Comparison of ENCODE assay signal across 8 cellular contexts in genomic region chr3:65597225-65597951, GRCh38.
DNase-seq lines count a peak whose midpoint lies in the region; ATAC-seq, FAIRE-seq and TF ChIP-seq lines count a peak whose summit lies in the region.

No MANE protein-coding gene starts in this region.

- CTCF ChIA-PET in HepG2 (lab: Yijun Ruan, JAX; ENCODE audit: low intra/inter-chr PET ratio, low total read pairs) = no interaction called here

- no peak for TF ChIP-seq RAD21 in HepG2 (CRISPR knock-in tag; IDR thresholded peaks at IDR 0.05)

- H3K4me2 ChIP-seq in HepG2 (ENCODE audit: low read depth, low read length) = no peak overlapping the region

- intact Hi-C loops in HepG2 (cut with micrococcal nuclease; ENCODE audit: unreplicated experiment) = no loop called here

- no peaks in the 10 kb centered on the region for H3K9me3 ChIP-seq in HepG2 (ENCODE audit: low read length)

- no TSS peak for BruUV-seq in HepG2 (replicated peaks; lab: Mats Ljungman, UMichigan)

- H4K20me1 ChIP-seq in HepG2 (ENCODE audit: insufficient read depth, low read length) = peaks cover 17% of the 10 kb centered on the region

- peak overlapping the region; percentile 63 for H3K27ac Mint-ChIP-seq in type B pancreatic cell
- no peak overlapping the region for H3K27ac Mint-ChIP-seq in stimulated activated naive CD8-positive, alpha-beta T cell treated with anti-CD3 and anti-CD28 coated beads, Interleukin-15, amount 100 ng/mL, for 72 hours
- H3K27ac Mint-ChIP-seq in stimulated activated memory B cell treated with anti-CD40 and anti-IgM and Interleukin-4, amounts not matched to agents 10 μg/mL and 1 μg/mL and 100 μg/mL, for 72 hours = no peak overlapping the region
- no peak overlapping the region for H3K27ac Mint-ChIP-seq in activated T-cell treated with anti-CD3 and anti-CD28 coated beads, Interleukin-2, amount 50 U/mL, for 24 hours

- no peaks in the 10 kb centered on the region for H3K36me3 Mint-ChIP-seq in type B pancreatic cell
- no peaks in the 10 kb centered on the region for H3K36me3 Mint-ChIP-seq in stimulated activated memory B cell treated with anti-CD40 and anti-IgM and Interleukin-4, amounts not matched to agents 10 μg/mL and 1 μg/mL and 100 μg/mL, for 72 hours
- no peaks in the 10 kb centered on the region for H3K36me3 Mint-ChIP-seq in activated T-cell treated with anti-CD3 and anti-CD28 coated beads, Interleukin-2, amount 50 U/mL, for 24 hours (ENCODE audit: low read depth)

- H3K4me3 Mint-ChIP-seq in type B pancreatic cell = peak overlapping the region; percentile 89
- no peak overlapping the region for H3K4me3 Mint-ChIP-seq in stimulated activated naive CD8-positive, alpha-beta T cell treated with anti-CD3 and anti-CD28 coated beads, Interleukin-15, amount 100 ng/mL, for 72 hours
- no peak overlapping the region for H3K4me3 Mint-ChIP-seq in stimulated activated memory B cell treated with anti-CD40 and anti-IgM and Interleukin-4, amounts not matched to agents 10 μg/mL and 1 μg/mL and 100 μg/mL, for 72 hours
- H3K4me3 Mint-ChIP-seq in activated T-cell treated with anti-CD3 and anti-CD28 coated beads, Interleukin-2, amount 50 U/mL, for 24 hours = no peak overlapping the region

- WGBS in HepG2 (ENCODE audit: low lambda C conversion rate) = 95% methylated on average over 32 of the region's 34 CpGs

- H2AFZ ChIP-seq in HepG2 (ENCODE audit: low read length) = no peak overlapping the region

- no peak for TF ChIP-seq CTCF in coronary artery (IDR thresholded peaks at IDR 0.05)
- no peak for TF ChIP-seq CTCF in HepG2 (CRISPR knock-in tag; IDR thresholded peaks at IDR 0.05)
- TF ChIP-seq CTCF in type B pancreatic cell (conservative IDR thresholded peaks at IDR 0.05) = no peak

- peaks cover 4% of the 10 kb centered on the region for H3K79me2 ChIP-seq in HepG2 (ENCODE audit: insufficient read depth, low read length)

- H3K4me1 ChIP-seq in HepG2 (ENCODE audit: insufficient read depth, low read length) = no peaks in the 10 kb centered on the region

- peaks cover 48% of the 10 kb centered on the region for H3K4me1 Mint-ChIP-seq in type B pancreatic cell (ENCODE audit: unreplicated experiment)
- H3K4me1 Mint-ChIP-seq in stimulated activated naive CD8-positive, alpha-beta T cell treated with anti-CD3 and anti-CD28 coated beads, Interleukin-15, amount 100 ng/mL, for 72 hours = no peaks in the 10 kb centered on the region
- no peaks in the 10 kb centered on the region for H3K4me1 Mint-ChIP-seq in stimulated activated memory B cell treated with anti-CD40 and anti-IgM and Interleukin-4, amounts not matched to agents 10 μg/mL and 1 μg/mL and 100 μg/mL, for 72 hours
- H3K4me1 Mint-ChIP-seq in activated T-cell treated with anti-CD3 and anti-CD28 coated beads, Interleukin-2, amount 50 U/mL, for 24 hours (ENCODE audit: low read depth) = no peaks in the 10 kb centered on the region

- H3K27ac ChIP-seq in coronary artery = no peak overlapping the region
- no peak overlapping the region for H3K27ac ChIP-seq in HepG2 (ENCODE audit: extremely low read length, insufficient read depth, low read length)

- DNase-seq in NCI-H146 treated with DMSO at 0.1 percent for 48 hours (lab: John Stamatoyannopoulos, UW; ENCODE audit: unreplicated experiment) = peak; percentile 29
- no peak for DNase-seq in coronary artery (ENCODE audit: low spot score)
- DNase-seq in HepG2 (ENCODE audit: low spot score) = no peak
- peak; percentile 74 for DNase-seq in type B pancreatic cell (ENCODE audit: extremely low spot score, unreplicated experiment)
- no peak for DNase-seq in stimulated activated naive CD8-positive, alpha-beta T cell treated with anti-CD3 and anti-CD28 coated beads, Interleukin-15, amount 100 ng/mL, for 72 hours
- DNase-seq in activated T-cell treated with anti-CD3 and anti-CD28 coated beads, Interleukin-2, amount 50 U/mL, for 24 hours = no peak

- no peak for TF ChIP-seq EP300 in HepG2 (IDR thresholded peaks at IDR 0.05; ENCODE audit: low read depth in 2 of 2, low read length in 2 of 2)
- no peak for TF ChIP-seq EP300 in HepG2 (CRISPR knock-in tag; IDR thresholded peaks at IDR 0.05; ENCODE audit: borderline replicate concordance)

- no peak overlapping the region for H3K9ac ChIP-seq in HepG2 (ENCODE audit: insufficient read depth, low read depth, low read length)

- peaks cover 13% of the 10 kb centered on the region for H3K27me3 Mint-ChIP-seq in type B pancreatic cell
- H3K27me3 Mint-ChIP-seq in stimulated activated naive CD8-positive, alpha-beta T cell treated with anti-CD3 and anti-CD28 coated beads, Interleukin-15, amount 100 ng/mL, for 72 hours = peaks cover 38% of the 10 kb centered on the region
- peaks cover 16% of the 10 kb centered on the region for H3K27me3 Mint-ChIP-seq in stimulated activated memory B cell treated with anti-CD40 and anti-IgM and Interleukin-4, amounts not matched to agents 10 μg/mL and 1 μg/mL and 100 μg/mL, for 72 hours
- peaks cover 26% of the 10 kb centered on the region for H3K27me3 Mint-ChIP-seq in activated T-cell treated with anti-CD3 and anti-CD28 coated beads, Interleukin-2, amount 50 U/mL, for 24 hours

- H3K4me3 ChIP-seq in coronary artery (peak overlapping the region; percentile 64), HepG2 (replicated peaks in 1 of 3; ENCODE audit: insufficient read depth in 1 of 3, low read depth in 2 of 3, low read length in 3 of 3) (no peak overlapping the region)

- no peak for FAIRE-seq in HepG2 (lab: Jason Lieb, UNC)

- no peak for TF ChIP-seq POLR2A in HepG2 (IDR thresholded peaks at IDR 0.05; ENCODE audit: insufficient read depth in 1 of 2, low read depth in 2 of 2, low read length in 2 of 2)

- POLR2A ChIA-PET in HepG2 (lab: Yijun Ruan, JAX) = no interaction called here

- in situ Hi-C loops in HepG2 (cut with HindIII; ENCODE audit: extremely low pct_ligation_motif_present, low pct_unique_long_range_greater_than_20kb) = no loop called here

- H3K36me3 ChIP-seq in HepG2 (replicated peaks in 1 of 2; ENCODE audit: control insufficient read depth in 1 of 2, insufficient read depth in 2 of 2, low read length in 2 of 2) = no peaks in the 10 kb centered on the region

- ATAC-seq in HepG2 (no peak), HG03460 (IDR thresholded peaks at IDR 0.05; ENCODE audit: unreplicated experiment) (no peak)
- no peak for ATAC-seq in stimulated activated naive CD8-positive, alpha-beta T cell treated with anti-CD3 and anti-CD28 coated beads, Interleukin-15, amount 100 ng/mL, for 72 hours
- no peak for ATAC-seq in stimulated activated memory B cell treated with anti-CD40 and anti-IgM and Interleukin-4, amounts not matched to agents 10 μg/mL and 1 μg/mL and 100 μg/mL, for 72 hours

- H3K27me3 ChIP-seq in HepG2 (ENCODE audit: control insufficient read depth in 1 of 2, insufficient read depth in 2 of 2, low read length in 2 of 2) = no peaks in the 10 kb centered on the region

- H3K9me3 Mint-ChIP-seq in type B pancreatic cell = no peaks in the 10 kb centered on the region
- H3K9me3 Mint-ChIP-seq in stimulated activated naive CD8-positive, alpha-beta T cell treated with anti-CD3 and anti-CD28 coated beads, Interleukin-15, amount 100 ng/mL, for 72 hours = no peaks in the 10 kb centered on the region
- H3K9me3 Mint-ChIP-seq in stimulated activated memory B cell treated with anti-CD40 and anti-IgM and Interleukin-4, amounts not matched to agents 10 μg/mL and 1 μg/mL and 100 μg/mL, for 72 hours = no peaks in the 10 kb centered on the region
- H3K9me3 Mint-ChIP-seq in activated T-cell treated with anti-CD3 and anti-CD28 coated beads, Interleukin-2, amount 50 U/mL, for 24 hours = no peaks in the 10 kb centered on the region

TF ChIP-seq in HepG2, 621 proteins besides CTCF, POLR2A, EP300 and RAD21:
- TF ChIP-seq SMARCC2 (IDR thresholded peaks at IDR 0.05) (no peak), GLMP (CRISPR knock-in tag; IDR thresholded peaks at IDR 0.05; ENCODE audit: borderline replicate concordance) (no peak), AGO2 (optimal IDR thresholded peaks at IDR 0.05; ENCODE audit: low read depth, low read length) (peak; percentile 25), ZNF704 (CRISPR knock-in tag; IDR thresholded peaks at IDR 0.05; ENCODE audit: borderline replicate concordance) (no peak), ZNF768 (CRISPR knock-in tag; IDR thresholded peaks at IDR 0.05) (no peak)
- TF ChIP-seq, protein P1, sequence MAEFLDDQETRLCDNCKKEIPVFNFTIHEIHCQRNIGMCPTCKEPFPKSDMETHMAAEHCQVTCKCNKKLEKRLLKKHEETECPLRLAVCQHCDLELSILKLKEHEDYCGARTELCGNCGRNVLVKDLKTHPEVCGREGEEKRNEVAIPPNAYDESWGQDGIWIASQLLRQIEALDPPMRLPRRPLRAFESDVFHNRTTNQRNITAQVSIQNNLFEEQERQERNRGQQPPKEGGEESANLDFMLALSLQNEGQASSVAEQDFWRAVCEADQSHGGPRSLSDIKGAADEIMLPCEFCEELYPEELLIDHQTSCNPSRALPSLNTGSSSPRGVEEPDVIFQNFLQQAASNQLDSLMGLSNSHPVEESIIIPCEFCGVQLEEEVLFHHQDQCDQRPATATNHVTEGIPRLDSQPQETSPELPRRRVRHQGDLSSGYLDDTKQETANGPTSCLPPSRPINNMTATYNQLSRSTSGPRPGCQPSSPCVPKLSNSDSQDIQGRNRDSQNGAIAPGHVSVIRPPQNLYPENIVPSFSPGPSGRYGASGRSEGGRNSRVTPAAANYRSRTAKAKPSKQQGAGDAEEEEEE (CRISPR knock-in tag; IDR thresholded peaks at IDR 0.05; ENCODE audit: borderline replicate concordance) = no peak

Comparison
In these comparisons a context has a peak if more than half of its experiments do, and no peak if none do; other contexts are left out.
1. DNase-seq: peak in NCI-H146 treated with DMSO at 0.1 percent for 48 hours (single experiment) and type B pancreatic cell (single experiment); none in coronary artery (single experiment), HepG2 (single experiment), stimulated activated naive CD8-positive, alpha-beta T cell treated with anti-CD3 and anti-CD28 coated beads, Interleukin-15, amount 100 ng/mL, for 72 hours (0 of 2) and activated T-cell treated with anti-CD3 and anti-CD28 coated beads, Interleukin-2, amount 50 U/mL, for 24 hours (single experiment).